Comparison of ENCODE assay signal across 18 cellular contexts in genomic region chr15:56208185-56208584, GRCh38. TPM values are rescaled to one million over a fixed set of nuclear protein-coding genes. Genes with fewer than 3 reads are reported as not detected.
DNase-seq lines count a peak whose midpoint lies in the region; FAIRE-seq and TF ChIP-seq lines count a peak whose summit lies in the region.
"Had no signal": no experiment of that assay in that cellular context is flagged by ENCODE, and none has a peak within 500 bp of the region (broad histone marks: within the 10 kb centered on the region; RNA-seq: fewer than 3 reads in every experiment).

No MANE protein-coding gene starts in this region.

- peak overlapping the region; percentile 73 for H3K4me3 Mint-ChIP-seq in T-helper 2 cell treated with Interferon-gamma antibody and Interleukin-4, amounts not matched to agents 5 μg/mL and 100 μg/mL, for 36 hours
- no peak overlapping the region for H3K4me3 Mint-ChIP-seq in astrocyte (ENCODE audit: unreplicated experiment)

- peaks cover 59% of the 10 kb centered on the region for H3K4me1 ChIP-seq in Karpas-422 (ENCODE audit: low read length)
- peaks cover 22% of the 10 kb centered on the region for H3K4me1 ChIP-seq in astrocyte (ENCODE audit: insufficient read depth, low read length)
- H3K4me1 ChIP-seq in parathyroid adenoma: no peaks in the 10 kb centered on the region
- H3K4me1 ChIP-seq: Caco-2 had no signal

- no peak overlapping the region for H3K4me2 ChIP-seq in Karpas-422 (ENCODE audit: low read depth, low read length, poor library complexity, severe bottlenecking)
- H3K4me2 ChIP-seq in astrocyte (ENCODE audit: low read length): peak overlapping the region; percentile 42
- peak overlapping the region; percentile 22 for H3K4me2 ChIP-seq in parathyroid adenoma (ENCODE audit: low read length)

- H3K9ac ChIP-seq in Karpas-422 (ENCODE audit: low read length) (no peak overlapping the region), astrocyte (ENCODE audit: low read length) (no peak overlapping the region), parathyroid adenoma (no peak overlapping the region)

- H3K27me3 Mint-ChIP-seq in T-helper 2 cell treated with Interferon-gamma antibody and Interleukin-4, amounts not matched to agents 5 μg/mL and 100 μg/mL, for 36 hours (ENCODE audit: low read depth): no peaks in the 10 kb centered on the region
- no peaks in the 10 kb centered on the region for H3K27me3 Mint-ChIP-seq in astrocyte (ENCODE audit: low read depth, unreplicated experiment)

- H3K36me3 Mint-ChIP-seq in T-helper 2 cell treated with Interferon-gamma antibody and Interleukin-4, amounts not matched to agents 5 μg/mL and 100 μg/mL, for 36 hours (ENCODE audit: low read depth): peaks cover 57% of the 10 kb centered on the region
- H3K36me3 Mint-ChIP-seq in astrocyte (ENCODE audit: low read depth, unreplicated experiment): peaks cover 3% of the 10 kb centered on the region

- H3K4me1 Mint-ChIP-seq in T-helper 2 cell treated with Interferon-gamma antibody and Interleukin-4, amounts not matched to agents 5 μg/mL and 100 μg/mL, for 36 hours (ENCODE audit: low read depth): peaks cover 58% of the 10 kb centered on the region
- H3K4me1 Mint-ChIP-seq in astrocyte (ENCODE audit: low read depth, unreplicated experiment): peaks cover 47% of the 10 kb centered on the region

- no peak for DNase-seq in T-helper 2 cell treated with Interferon-gamma antibody and Interleukin-4, amounts not matched to agents 5 μg/mL and 100 μg/mL, for 36 hours (ENCODE audit: low spot score)
- DNase-seq in T-helper 2 cell: no peak
- DNase-seq in Karpas-422: no peak
- DNase-seq in astrocyte (ENCODE audit: low read depth): no peak
- no peak for DNase-seq in NCI-H187 (lab: John Stamatoyannopoulos, UW)
- DNase-seq in nucleus accumbens (lab: John Stamatoyannopoulos, UW): no peak
- no peak for DNase-seq in NCI-H524 treated with DMSO at 0.1 percent for 48 hours (lab: John Stamatoyannopoulos, UW)
- DNase-seq: 8988T; activated CD4-positive, alpha-beta T cell treated with anti-CD3 and anti-CD28 coated beads, Interleukin-2, amount 50 U/mL, for 4 hours; activated naive CD4-positive, alpha-beta T cell; Caco-2; GF-D8; heart left ventricle; NCI-H1417 treated with DMSO at 0.1 percent for 48 hours; NCI-H510A treated with DMSO at 0.1 percent for 48 hours; stimulated activated CD4-positive, alpha-beta T cell treated with anti-CD3 and anti-CD28 coated beads, Interleukin-4, amount 100 ng/mL, for 24 hours; stimulated activated naive CD4-positive, alpha-beta T cell treated with Interleukin-2 at 50 U/mL for 16 hours had no signal

- H4K20me1 ChIP-seq in Karpas-422 (ENCODE audit: insufficient read depth, low read depth, low read length) (peaks cover 14% of the 10 kb centered on the region; the same call in 1 of the 2 replicates), astrocyte (ENCODE audit: insufficient read depth, low read length) (peaks cover 32% of the 10 kb centered on the region)

- no peak overlapping the region for H2AFZ ChIP-seq in Karpas-422 (ENCODE audit: low read length)
- H2AFZ ChIP-seq in astrocyte (ENCODE audit: low read depth, low read length): no peak overlapping the region
- no peak overlapping the region for H2AFZ ChIP-seq in parathyroid adenoma

- H3K36me3 ChIP-seq in Karpas-422 (ENCODE audit: insufficient read depth, low read length) (peaks cover 48% of the 10 kb centered on the region), astrocyte (ENCODE audit: insufficient read depth, low read length) (no peaks in the 10 kb centered on the region), parathyroid adenoma (ENCODE audit: control insufficient read depth, insufficient read depth, low read length) (no peaks in the 10 kb centered on the region)
- H3K36me3 ChIP-seq: heart left ventricle had no signal

- no peak for FAIRE-seq in astrocyte (lab: Jason Lieb, UNC)

- H3K4me3 ChIP-seq in Karpas-422 (ENCODE audit: low read length) (no peak overlapping the region), astrocyte (ENCODE audit: insufficient read depth, low read depth, low read length) (no peak overlapping the region), parathyroid adenoma (ENCODE audit: low read depth, low read length) (no peak overlapping the region)
- H3K4me3 ChIP-seq: heart left ventricle had no signal

- H3K79me2 ChIP-seq in Karpas-422 (ENCODE audit: low read length) (peaks cover 100% of the 10 kb centered on the region), astrocyte (ENCODE audit: insufficient read depth, low read length) (peaks cover 96% of the 10 kb centered on the region), parathyroid adenoma (peaks cover 20% of the 10 kb centered on the region)

- H3K27me3 ChIP-seq in Karpas-422 (ENCODE audit: low read length) (no peaks in the 10 kb centered on the region), astrocyte (ENCODE audit: insufficient read depth, low read length) (no peaks in the 10 kb centered on the region), parathyroid adenoma (ENCODE audit: control insufficient read depth, insufficient read depth, low read length) (no peaks in the 10 kb centered on the region)
- H3K27me3 ChIP-seq: heart left ventricle had no signal

- TF ChIP-seq CTCF in astrocyte (IDR thresholded peaks at IDR 0.05; ENCODE audit: insufficient read depth, low read depth, low read length): no peak
- no peak for TF ChIP-seq CTCF in parathyroid adenoma (IDR thresholded peaks at IDR 0.05)

- no peaks in the 10 kb centered on the region for H3K9me2 ChIP-seq in Karpas-422 (replicated peaks; ENCODE audit: insufficient read depth, low read length)

- H3K9me3 ChIP-seq in Karpas-422 (ENCODE audit: low read length) (no peaks in the 10 kb centered on the region), astrocyte (ENCODE audit: insufficient read depth, low read depth, low read length) (no peaks in the 10 kb centered on the region), parathyroid adenoma (ENCODE audit: control insufficient read depth, low read length) (no peaks in the 10 kb centered on the region)
- H3K9me3 ChIP-seq: Caco-2 had no signal

- H3K9me3 Mint-ChIP-seq in T-helper 2 cell treated with Interferon-gamma antibody and Interleukin-4, amounts not matched to agents 5 μg/mL and 100 μg/mL, for 36 hours: peaks cover 39% of the 10 kb centered on the region
- H3K9me3 Mint-ChIP-seq in astrocyte (ENCODE audit: unreplicated experiment): peaks cover 2% of the 10 kb centered on the region

- H3K27ac Mint-ChIP-seq in T-helper 2 cell treated with Interferon-gamma antibody and Interleukin-4, amounts not matched to agents 5 μg/mL and 100 μg/mL, for 36 hours: peak overlapping the region; percentile 65
- no peak overlapping the region for H3K27ac Mint-ChIP-seq in astrocyte (ENCODE audit: unreplicated experiment)

- peak overlapping the region; percentile 25 for H3K27ac ChIP-seq in Karpas-422 (ENCODE audit: low read length)
- H3K27ac ChIP-seq in astrocyte (ENCODE audit: low read depth, low read length): peak overlapping the region; percentile 47
- H3K27ac ChIP-seq in parathyroid adenoma: no peak overlapping the region

RNA-seq across cellular contexts. Expression of gene RFX7, which starts 35.5 kb away (rescaled TPM):
- 20.7 and 57.3 TPM in 2 replicates for total RNA-seq in Karpas-422 (2014; rRNA removed; shearing (Covaris generic); ENCODE audit: low replicate concordance)
- 45.3 and 46.3 TPM in 2 replicates for total RNA-seq in astrocyte
